In genomic region chr5:139767960-139768359, GRCh38 we compare ENCODE assay signal across 1 cellular context.
TF ChIP-seq lines count a peak whose summit lies in the region.

No MANE protein-coding gene starts in this region.

TF ChIP-seq in WTC11, 78 proteins besides CTCF, POLR2A, EP300 and RAD21 (continued from another document):
- TF ChIP-seq AFF4 (CRISPR knock-in tag; IDR thresholded peaks at IDR 0.05; ENCODE audit: borderline replicate concordance) (no peak), ATF3 (CRISPR knock-in tag; conservative IDR thresholded peaks at IDR 0.05) (no peak), RORB (CRISPR knock-in tag; IDR thresholded peaks at IDR 0.05) (no peak), ETV6 (CRISPR knock-in tag; IDR thresholded peaks at IDR 0.05) (no peak), RELA (CRISPR knock-in tag; IDR thresholded peaks at IDR 0.05; ENCODE audit: borderline replicate concordance) (no peak)
